ENCODE assay signal across 25 cellular contexts in the genomic region with DNA sequence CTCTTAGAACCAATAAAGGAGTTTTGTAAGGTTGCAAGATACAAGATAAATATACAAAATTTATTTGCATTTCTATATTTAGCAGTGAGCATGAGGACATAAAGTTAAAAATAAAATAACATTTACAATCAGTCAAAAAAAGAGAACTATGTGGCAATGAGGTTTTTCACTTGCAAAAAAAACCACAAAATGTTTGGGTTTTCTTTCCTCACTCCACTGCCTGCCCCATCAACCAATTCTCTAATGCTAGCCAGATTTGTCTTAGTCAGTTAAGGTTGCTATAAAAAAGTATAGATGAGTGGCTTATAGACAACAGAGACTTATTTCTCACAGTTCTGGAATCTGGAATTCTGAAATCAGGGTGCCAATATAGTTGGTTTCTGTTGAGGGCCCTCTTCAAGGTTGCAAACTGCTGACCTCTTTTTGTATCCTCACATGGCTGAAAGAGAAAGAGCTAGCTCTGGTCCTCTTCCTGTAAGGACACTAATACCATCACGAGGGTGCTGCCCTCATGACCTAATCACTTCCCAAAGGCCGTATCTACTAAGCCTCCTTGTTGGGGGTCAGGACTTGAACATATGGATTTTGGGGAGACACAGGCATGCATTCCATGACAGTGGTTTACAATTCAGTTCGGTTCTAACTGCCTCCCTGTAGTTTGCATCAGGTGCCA.
"Had no signal": no experiment of that assay in that cellular context is flagged by ENCODE, and none has a peak within 500 bp of the region (broad histone marks: within the 10 kb centered on the region; RNA-seq: fewer than 3 reads in every experiment).

No MANE protein-coding gene starts in this region.

- H3K4me3 ChIP-seq: body of pancreas, cardiac muscle cell, esophagus squamous epithelium, gastroesophageal sphincter, pancreas, psoas muscle, right atrium auricular region, skin epidermis, transverse colon had no signal

- H3K27ac Mint-ChIP-seq: activated CD8-positive, alpha-beta T cell treated with anti-CD3 and anti-CD28 coated beads, Interleukin-2, amount 10 ng/mL, durations not matched to agents 7 days and 5 days; activated naive CD8-positive, alpha-beta T cell treated with anti-CD3 and anti-CD28 coated beads, Interleukin-2, amount 50 U/mL, for 24 hours; activated T-helper 1 cell treated with anti-CD3 and anti-CD28 coated beads, Interleukin-12 subunit alpha, Interleukin-12 subunit beta, Interleukin-2, Interleukin-4 antibody, amounts not matched to agents 30 ng/mL and 10 ng/mL and 1 ng/mL, durations not matched to agents 14 hours and 24 hours and 36 hours; endodermal cell; nephron; stimulated activated effector memory CD8-positive, alpha-beta T cell treated with anti-CD3 and anti-CD28 coated beads, Interleukin-12 subunit alpha, Interleukin-12 subunit beta, amount 100 ng/mL, for 72 hours had no signal

- H3K4me3 Mint-ChIP-seq: activated CD8-positive, alpha-beta T cell treated with anti-CD3 and anti-CD28 coated beads, Interleukin-2, amount 10 ng/mL, durations not matched to agents 7 days and 5 days; activated naive CD8-positive, alpha-beta T cell treated with anti-CD3 and anti-CD28 coated beads, Interleukin-2, amount 50 U/mL, for 24 hours; activated T-helper 1 cell treated with anti-CD3 and anti-CD28 coated beads, Interleukin-12 subunit alpha, Interleukin-12 subunit beta, Interleukin-2, Interleukin-4 antibody, amounts not matched to agents 30 ng/mL and 10 ng/mL and 1 ng/mL, durations not matched to agents 14 hours and 24 hours and 36 hours; endodermal cell; nephron; stimulated activated effector memory CD8-positive, alpha-beta T cell treated with anti-CD3 and anti-CD28 coated beads, Interleukin-12 subunit alpha, Interleukin-12 subunit beta, amount 100 ng/mL, for 72 hours had no signal

- ATAC-seq: activated CD8-positive, alpha-beta T cell treated with anti-CD3 and anti-CD28 coated beads, Interleukin-2, amount 10 ng/mL, durations not matched to agents 7 days and 5 days; activated naive CD8-positive, alpha-beta T cell treated with anti-CD3 and anti-CD28 coated beads, Interleukin-2, amount 50 U/mL, for 24 hours; body of pancreas; gastroesophageal sphincter; left cardiac atrium; pancreas; psoas muscle; stimulated activated effector memory CD8-positive, alpha-beta T cell treated with anti-CD3 and anti-CD28 coated beads, Interleukin-12 subunit alpha, Interleukin-12 subunit beta, amount 100 ng/mL, for 72 hours had no signal

- DNase-seq: activated CD4-positive, alpha-beta T cell treated with anti-CD3 and anti-CD28 coated beads for 1 hour; activated CD4-positive, alpha-beta T cell treated with anti-CD3 and anti-CD28 coated beads, Interleukin-2, amount 50 U/mL, for 1 hour; activated CD8-positive, alpha-beta T cell treated with anti-CD3 and anti-CD28 coated beads, Interleukin-2, amount 10 ng/mL, durations not matched to agents 7 days and 5 days; activated gamma-delta T cell; activated naive CD4-positive, alpha-beta T cell treated with anti-CD3 and anti-CD28 coated beads, Interleukin-2, amount 50 U/mL, for 16 hours; activated naive CD8-positive, alpha-beta T cell treated with anti-CD3 and anti-CD28 coated beads, Interleukin-2, amount 50 U/mL, for 24 hours; anterior cingulate cortex; body of pancreas; cortex of kidney; endodermal cell; esophagus squamous epithelium; head of caudate nucleus; left cardiac atrium; mesenchymal stem cell; pancreas; psoas muscle; stimulated activated CD4-positive, alpha-beta T cell treated with anti-CD3 and anti-CD28 coated beads, Interleukin-2, amount 100 ng/mL, for 24 hours; transverse colon had no signal

- H3K36me3 Mint-ChIP-seq: stimulated activated effector memory CD8-positive, alpha-beta T cell treated with anti-CD3 and anti-CD28 coated beads, Interleukin-12 subunit alpha, Interleukin-12 subunit beta, amount 100 ng/mL, for 72 hours had no signal

- H3K4me1 Mint-ChIP-seq: activated naive CD8-positive, alpha-beta T cell treated with anti-CD3 and anti-CD28 coated beads, Interleukin-2, amount 50 U/mL, for 24 hours; endodermal cell; nephron; stimulated activated effector memory CD8-positive, alpha-beta T cell treated with anti-CD3 and anti-CD28 coated beads, Interleukin-12 subunit alpha, Interleukin-12 subunit beta, amount 100 ng/mL, for 72 hours had no signal

- H3K9me3 Mint-ChIP-seq: endodermal cell; stimulated activated effector memory CD8-positive, alpha-beta T cell treated with anti-CD3 and anti-CD28 coated beads, Interleukin-12 subunit alpha, Interleukin-12 subunit beta, amount 100 ng/mL, for 72 hours had no signal
